ENCODE assay signal across 9 cellular contexts in the genomic region with DNA sequence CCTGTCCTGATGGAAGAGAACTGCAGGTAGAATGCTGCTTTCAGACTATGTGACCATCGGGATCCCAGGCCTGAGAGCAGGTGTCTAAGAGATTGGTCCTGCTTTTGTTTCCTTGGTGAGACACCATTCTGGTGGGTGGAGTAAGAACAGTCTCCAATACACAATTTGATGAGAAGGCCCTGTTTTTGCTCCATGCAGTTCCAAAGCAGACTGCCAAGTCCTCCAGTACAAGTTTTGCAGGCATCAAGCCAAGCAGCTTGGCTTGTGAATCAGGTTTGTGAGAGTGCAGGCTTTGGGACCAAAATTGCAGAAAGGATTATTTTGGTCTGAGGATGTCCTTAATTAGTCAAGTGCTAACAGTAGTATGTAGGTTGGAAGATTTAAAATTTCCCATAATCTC.
A peak's percentile ranks its signal among the peaks of the same experiment; 100 is the strongest.
DNase-seq lines count a peak whose midpoint lies in the region; ATAC-seq, FAIRE-seq and TF ChIP-seq lines count a peak whose summit lies in the region.
"Had no signal": no experiment of that assay in that cellular context is flagged by ENCODE, and none has a peak within 500 bp of the region (broad histone marks: within the 10 kb centered on the region; RNA-seq: fewer than 3 reads in every experiment).

No MANE protein-coding gene starts in this region.

- TF ChIP-seq CTCF in ascending aorta (IDR thresholded peaks at IDR 0.05) (no peak), hepatocyte (IDR thresholded peaks at IDR 0.05; ENCODE audit: poor library complexity) (no peak), retinal pigment epithelial cell (conservative IDR thresholded peaks at IDR 0.05; ENCODE audit: low read depth, low read length) (no peak)

- 4 to 21% methylated on average over 1 of the region's 1 CpG for WGBS in GM23248 (ENCODE audit: low coverage in 1 of 2, low lambda C conversion rate in 2 of 2, missing lambda C conversion rate in 2 of 2), 2 experiments
- WGBS in hepatocyte (ENCODE audit: low lambda C conversion rate, missing lambda C conversion rate), result 96% methylated on average over 1 of the region's 1 CpG

- no peak overlapping the region for H2AFZ ChIP-seq in GM23248
- H2AFZ ChIP-seq in hepatocyte, result no peak overlapping the region

- H3K79me2 ChIP-seq in GM23248 (ENCODE audit: insufficient read depth) (peaks cover 4% of the 10 kb centered on the region; the same call in 1 of the 2 replicates), hepatocyte (peaks cover 86% of the 10 kb centered on the region)

- H3K27me3 ChIP-seq in GM23248 (replicated peaks; ENCODE audit: insufficient read depth), result no peaks in the 10 kb centered on the region
- H3K27me3 ChIP-seq in ascending aorta, result no peaks in the 10 kb centered on the region
- no peaks in the 10 kb centered on the region for H3K27me3 ChIP-seq in hepatocyte

- DNase-seq in GM23248 (peak; percentile 78), ascending aorta (ENCODE audit: low spot score in 2 of 2) (peak in 1 of 2 donors; percentile 88), hepatocyte (ENCODE audit: low spot score) (peak; percentile 26), retinal pigment epithelial cell (ENCODE audit: low read depth) (peak; percentile 87), urothelium cell line (ENCODE audit: low spot score) (no peak), dedifferentiated amniotic fluid mesenchymal stem cell (ENCODE audit: extremely low spot score) (no peak), COLO668 (lab: John Stamatoyannopoulos, UW; ENCODE audit: unreplicated experiment) (no peak)
- DNase-seq: NCI-H1930 had no signal

- no peak overlapping the region for H3K27ac ChIP-seq in GM23248
- peak overlapping the region; percentile 27 to 60 for H3K27ac ChIP-seq in ascending aorta
- H3K27ac ChIP-seq in hepatocyte, result no peak overlapping the region

- ATAC-seq in GM19035 (IDR thresholded peaks at IDR 0.05; ENCODE audit: unreplicated experiment), result no peak

- no peaks in the 10 kb centered on the region for H3F3A ChIP-seq in GM23248 (ENCODE audit: insufficient read depth)

- intact Hi-C loops in ascending aorta (cut with DNase I), result no loop called here

- H3K4me3 ChIP-seq in GM23248 (no peak overlapping the region), ascending aorta (no peak overlapping the region), hepatocyte (no peak overlapping the region), retinal pigment epithelial cell (ENCODE audit: low read length) (no peak overlapping the region)

- H3K4me2 ChIP-seq in GM23248 (ENCODE audit: unreplicated experiment), result no peak overlapping the region
- H3K4me2 ChIP-seq in hepatocyte, result no peak overlapping the region

- no peaks in the 10 kb centered on the region for H4K20me1 ChIP-seq in GM23248 (ENCODE audit: insufficient read depth)
- no peaks in the 10 kb centered on the region for H4K20me1 ChIP-seq in hepatocyte (ENCODE audit: insufficient read depth, poor library complexity, severe bottlenecking)

- no peaks in the 10 kb centered on the region for H3K4me1 ChIP-seq in GM23248 (ENCODE audit: insufficient read depth)
- H3K4me1 ChIP-seq in ascending aorta, result peaks cover 5 to 38% of the 10 kb centered on the region in 2 donors
- peaks cover 8% of the 10 kb centered on the region for H3K4me1 ChIP-seq in hepatocyte (ENCODE audit: insufficient read depth)

- no peak overlapping the region for H3K9ac ChIP-seq in GM23248

- H3K36me3 ChIP-seq in GM23248 (ENCODE audit: low read depth), result no peaks in the 10 kb centered on the region
- H3K36me3 ChIP-seq in ascending aorta, result no peaks in the 10 kb centered on the region
- no peaks in the 10 kb centered on the region for H3K36me3 ChIP-seq in hepatocyte (replicated peaks; ENCODE audit: insufficient read depth, low read depth)

- H3K9me2 ChIP-seq in GM23248 (ENCODE audit: insufficient read depth) (0 out of 2 replicates have a peak, but pooled peaks cover 4% of the 10 kb centered on the region), hepatocyte (replicated peaks; ENCODE audit: insufficient read depth) (no peaks in the 10 kb centered on the region)

- H3K9me3 ChIP-seq in GM23248 (ENCODE audit: low read depth) (no peaks in the 10 kb centered on the region), ascending aorta (no peaks in the 10 kb centered on the region), hepatocyte (ENCODE audit: low read depth) (no peaks in the 10 kb centered on the region)

- no peak for FAIRE-seq in urothelium cell line (lab: Jason Lieb, UNC)

- in situ Hi-C loops in GM23248 (cut with MboI), result no loop called here

Comparison
In these comparisons a context has a peak if more than half of its experiments do, and no peak if none do; other contexts are left out.
1. DNase-seq: peak in GM23248 (single experiment), hepatocyte (single experiment) and retinal pigment epithelial cell (single experiment); none in urothelium cell line (single experiment), dedifferentiated amniotic fluid mesenchymal stem cell (single experiment) and COLO668 (single experiment).
2. H3K27ac ChIP-seq: peak in ascending aorta (2 of 2); none in GM23248 (single experiment) and hepatocyte (single experiment).